In the genomic region with DNA sequence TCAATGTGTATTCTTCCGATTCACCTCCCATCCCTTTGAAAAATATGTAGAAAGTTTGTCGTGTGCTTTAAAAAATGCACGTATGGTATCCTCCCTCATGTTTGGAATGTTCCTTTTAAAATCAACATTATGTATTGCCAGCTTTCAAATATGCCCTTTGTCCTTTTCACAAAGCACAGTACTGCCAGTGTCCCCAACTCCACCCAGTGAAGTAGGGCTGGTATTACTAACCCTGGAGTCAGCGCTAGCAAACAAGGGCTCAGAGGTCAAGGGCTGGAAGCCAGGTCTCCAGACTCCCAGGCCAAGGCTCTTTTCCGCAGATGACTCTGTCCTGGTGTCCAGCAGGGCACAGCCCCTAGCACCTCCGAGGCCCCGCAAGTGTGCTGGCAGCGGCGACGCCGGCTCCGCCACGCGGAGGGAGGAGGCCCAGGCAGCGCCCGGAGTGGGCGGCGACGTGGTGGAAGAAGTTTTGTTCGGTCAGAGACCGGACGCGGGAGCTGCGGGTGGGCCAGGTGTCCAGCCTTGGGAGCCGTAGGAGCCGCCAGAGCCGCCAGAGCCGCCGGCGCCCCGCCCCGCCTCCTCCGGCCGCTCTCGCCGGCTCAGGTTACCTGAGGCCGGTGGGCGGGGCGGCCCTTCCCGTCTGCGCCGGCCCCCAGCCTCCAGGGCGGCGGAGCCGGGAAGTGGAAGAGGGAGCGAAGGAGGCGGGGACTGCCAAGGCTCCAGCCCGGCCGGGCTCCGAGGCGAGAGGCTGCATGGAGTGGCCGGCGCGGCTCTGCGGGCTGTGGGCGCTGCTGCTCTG, we compare ENCODE assay signal across 8 cellular contexts. TPM values are rescaled to one million over a fixed set of nuclear protein-coding genes. Genes with fewer than 3 reads are reported as not detected.
DNase-seq lines count a peak whose midpoint lies in the region; ATAC-seq and TF ChIP-seq lines count a peak whose summit lies in the region.

IL13RA1 (plus strand) TSS at position 720 of the 799 bp plus-strand sequence; CDS start at position 753, 33 bp downstream.

- no peak within 1 kb of the TSS for H3K27ac Mint-ChIP-seq in activated CD4-positive, alpha-beta T cell treated with anti-CD3 and anti-CD28 coated beads for 36 hours
- peak within 1 kb of the TSS; percentile 70 for H3K27ac Mint-ChIP-seq in type B pancreatic cell

- TF ChIP-seq POLR2A in esophagus squamous epithelium (IDR thresholded peaks at IDR 0.05) = peak in 2 of 4 donors; percentile 77 to 79

- CTCF ChIA-PET in activated CD4-positive, alpha-beta T cell treated with anti-CD3 and anti-CD28 coated beads for 36 hours (lab: Charles Lee) = interaction anchor here (0.6 kb wide), 1 partner anchor 273 kb away, joined by 3 read pairs; no protein-coding TSS in a partner anchor

- POLR2A ChIA-PET in activated CD4-positive, alpha-beta T cell treated with anti-CD3 and anti-CD28 coated beads for 36 hours (lab: Charles Lee) = no interaction called here

- intact Hi-C loops in activated CD4-positive, alpha-beta T cell treated with anti-CD3 and anti-CD28 coated beads for 36 hours (cut with DNase I, micrococcal nuclease) = no loop called here
- intact Hi-C loops in esophagus squamous epithelium (cut with DNase I) = no loop called here

- H3K9ac ChIP-seq in muscle layer of colon (ENCODE audit: low read length) = peak within 1 kb of the TSS; percentile 46

- peak; percentile 83 for ATAC-seq in activated CD4-positive, alpha-beta T cell treated with anti-CD3 and anti-CD28 coated beads for 36 hours
- ATAC-seq in HG03066 (IDR thresholded peaks at IDR 0.05; ENCODE audit: low read depth, unreplicated experiment) = peak; percentile 74

- H3K9me3 ChIP-seq in esophagus squamous epithelium = no peaks in the 10 kb centered on the region
- no peaks in the 10 kb centered on the region for H3K9me3 ChIP-seq in muscle layer of colon (ENCODE audit: low read length)

- H3K9me3 Mint-ChIP-seq in activated CD4-positive, alpha-beta T cell treated with anti-CD3 and anti-CD28 coated beads for 36 hours (ENCODE audit: low read depth) = no peaks in the 10 kb centered on the region
- no peaks in the 10 kb centered on the region for H3K9me3 Mint-ChIP-seq in type B pancreatic cell

- no peaks in the 10 kb centered on the region for H3K27me3 ChIP-seq in esophagus squamous epithelium
- no peaks in the 10 kb centered on the region for H3K27me3 ChIP-seq in muscle layer of colon (ENCODE audit: control insufficient read depth in 1 of 2, insufficient read depth in 2 of 2, low read length in 2 of 2)

- peak within 1 kb of the TSS; percentile 47 for H3K4me3 Mint-ChIP-seq in activated CD4-positive, alpha-beta T cell treated with anti-CD3 and anti-CD28 coated beads for 36 hours
- peak within 1 kb of the TSS; percentile 86 for H3K4me3 Mint-ChIP-seq in type B pancreatic cell

- H3K4me1 ChIP-seq in esophagus squamous epithelium (peaks cover 0 to 79% (median 19%) of the 10 kb centered on the region in 3 donors), muscle layer of colon (ENCODE audit: insufficient read depth, low read length) (peaks cover 30% of the 10 kb centered on the region)

- H3K4me3 ChIP-seq in esophagus squamous epithelium (peak within 1 kb of the TSS; percentile 58 to 81 (median 80)), muscle layer of colon (ENCODE audit: low read depth in 1 of 2, low read length in 2 of 2) (peak within 1 kb of the TSS; percentile 43 to 68)

- peaks cover 15% of the 10 kb centered on the region for H3K27me3 Mint-ChIP-seq in activated CD4-positive, alpha-beta T cell treated with anti-CD3 and anti-CD28 coated beads for 36 hours
- H3K27me3 Mint-ChIP-seq in type B pancreatic cell = no peaks in the 10 kb centered on the region

- H3K36me3 ChIP-seq in esophagus squamous epithelium = no peaks in the 10 kb centered on the region
- no peaks in the 10 kb centered on the region for H3K36me3 ChIP-seq in muscle layer of colon (ENCODE audit: insufficient read depth, low read length)

- 46 to 61% methylated on average over 3 to 20 of the region's 56 CpGs for WGBS in esophagus squamous epithelium, 2 donors

- H3K27ac ChIP-seq in esophagus squamous epithelium (peak within 1 kb of the TSS; percentile 86 to 97 (median 95)), muscle layer of colon (ENCODE audit: low read depth, low read length) (peak within 1 kb of the TSS; percentile 87)

- DNase-seq in activated CD4-positive, alpha-beta T cell treated with anti-CD3 and anti-CD28 coated beads for 36 hours = peak; percentile 46
- DNase-seq in activated CD4-positive, alpha-beta T cell treated with anti-CD3 and anti-CD28 coated beads, Interleukin-2, amount 50 U/mL, for 4 hours = no peak
- DNase-seq in NCI-H226 = peak; percentile 75
- peak; percentile 25 for DNase-seq in activated T-cell treated with anti-CD3 and anti-CD28 coated beads, Interleukin-2, amount 50 U/mL, for 1 hour
- DNase-seq in esophagus squamous epithelium (lab: John Stamatoyannopoulos, UW) = no peak
- DNase-seq in type B pancreatic cell (ENCODE audit: extremely low spot score, unreplicated experiment) = peak; percentile 81

- H3K36me3 Mint-ChIP-seq in activated CD4-positive, alpha-beta T cell treated with anti-CD3 and anti-CD28 coated beads for 36 hours (ENCODE audit: low read depth) = no peaks in the 10 kb centered on the region
- no peaks in the 10 kb centered on the region for H3K36me3 Mint-ChIP-seq in type B pancreatic cell

- peaks cover 5% of the 10 kb centered on the region for H3K4me1 Mint-ChIP-seq in activated CD4-positive, alpha-beta T cell treated with anti-CD3 and anti-CD28 coated beads for 36 hours
- H3K4me1 Mint-ChIP-seq in type B pancreatic cell (ENCODE audit: unreplicated experiment) = peaks cover 25% of the 10 kb centered on the region

- TF ChIP-seq CTCF in esophagus squamous epithelium (IDR thresholded peaks at IDR 0.05) (no peak), type B pancreatic cell (conservative IDR thresholded peaks at IDR 0.05) (no peak)

RNA-seq across cellular contexts. Expression of gene IL13RA1, which starts in this region (rescaled TPM):
- total RNA-seq in activated CD4-positive, alpha-beta T cell treated with anti-CD3 and anti-CD28 coated beads for 36 hours = under 1 TPM; 0.81 to 0.98 TPM
- total RNA-seq in esophagus squamous epithelium = 10 to 100 TPM; 44.1 to 69.6 (median 56.7) TPM
- total RNA-seq in type B pancreatic cell (ENCODE audit: low replicate concordance) = 21.6 and 27.5 TPM in 2 replicates

Comparison
In these comparisons a context has a peak if more than half of its experiments do, and no peak if none do; other contexts are left out.
1. RNA of gene IL13RA1 (total RNA-seq): 44.1 to 69.6 TPM in esophagus squamous epithelium and 21.6 to 27.5 TPM in type B pancreatic cell; 0.81 to 0.98 TPM in activated CD4-positive, alpha-beta T cell treated with anti-CD3 and anti-CD28 coated beads for 36 hours; every median in the first group is over 10 times any median in the second.
2. Peak in DNase-seq and ATAC-seq in activated CD4-positive, alpha-beta T cell treated with anti-CD3 and anti-CD28 coated beads for 36 hours; RNA of the gene not detected or under 1 TPM.
3. DNase-seq: peak in NCI-H226 (single experiment), activated T-cell treated with anti-CD3 and anti-CD28 coated beads, Interleukin-2, amount 50 U/mL, for 1 hour (single experiment) and type B pancreatic cell (single experiment); none in activated CD4-positive, alpha-beta T cell treated with anti-CD3 and anti-CD28 coated beads, Interleukin-2, amount 50 U/mL, for 4 hours (0 of 2) and esophagus squamous epithelium (single experiment).